In genomic region chr2:111586014-111586413, GRCh38 we compare ENCODE assay signal across 6 cellular contexts.
A peak's percentile ranks its signal among the peaks of the same experiment; 100 is the strongest.
DNase-seq lines count a peak whose midpoint lies in the region; ATAC-seq, FAIRE-seq and TF ChIP-seq lines count a peak whose summit lies in the region.
"Not testable (repeated sequence)": the region's sequence is repeated elsewhere in the genome, so short reads cannot be mapped to it uniquely, and the experiment has no call there.

No MANE protein-coding gene starts in this region.

- not testable (repeated sequence) for FAIRE-seq in K562 (lab: Jason Lieb, UNC)

- BruUV-seq in IMR-90 (replicated peaks; lab: Mats Ljungman, UMichigan); K562 (replicated peaks; lab: Mats Ljungman, UMichigan): not testable (repeated sequence)

- H4K20me1 ChIP-seq in IMR-90 (ENCODE audit: insufficient read depth, low read length); K562 (replicated peaks; ENCODE audit: control insufficient read depth, insufficient read depth, low read length): not testable (repeated sequence)

- in situ Hi-C loops in IMR-90 (cut with MboI; ENCODE audit: low sequenced_read_pairs); K562 (cut with MboI): not testable (repeated sequence)

- H2AFZ ChIP-seq in IMR-90 (replicated peaks; ENCODE audit: low read length, poor library complexity); K562 (ENCODE audit: low read depth, low read length): not testable (repeated sequence)

- H3K9ac ChIP-seq in IMR-90 (ENCODE audit: low read depth, low read length); K562 (ENCODE audit: insufficient read depth in 1 of 2, low read depth in 2 of 2, low read length in 2 of 2): not testable (repeated sequence)

- H3K9me1 ChIP-seq in IMR-90 (ENCODE audit: insufficient read depth, low read length); K562 (ENCODE audit: control insufficient read depth, insufficient read depth, low read length): not testable (repeated sequence)

- ATAC-seq in IMR-90 (ENCODE audit: low read depth) (peak; percentile 79), K562 (peak; percentile 53; the same call in 1 of the 3 replicates), Right ventricle myocardium inferior (peak; percentile 74), heart right ventricle (peak in 6 of 8 donors; percentile 20 to 83 (median 75)), right cardiac atrium (peak; percentile 69 to 81), right lobe of liver (peak; percentile 43 to 68 (median 54))

- not testable (repeated sequence) for H3K14ac ChIP-seq in IMR-90 (replicated peaks; ENCODE audit: low read depth, low read length)

- H3K4me1 ChIP-seq in IMR-90 (ENCODE audit: control insufficient read depth, insufficient read depth, low read length); K562 (replicated peaks in 1 of 2; ENCODE audit: control insufficient read depth in 2 of 2, insufficient read depth in 2 of 2, low read length in 2 of 2); heart right ventricle; right cardiac atrium (ENCODE audit: control insufficient read depth, insufficient read depth, low read length); right lobe of liver: not testable (repeated sequence)

- H4K8ac ChIP-seq in IMR-90 (ENCODE audit: low read depth in 2 of 2, low read length in 2 of 2), result not testable (repeated sequence)

- not testable (repeated sequence) for H3K4me2 ChIP-seq in IMR-90 (ENCODE audit: low read depth, low read length); K562 (ENCODE audit: insufficient read depth, low read length)

- not testable (repeated sequence) for H4K5ac ChIP-seq in IMR-90 (ENCODE audit: low read depth, low read length)

- H2BK120ac ChIP-seq in IMR-90 (ENCODE audit: low read depth, low read length), result not testable (repeated sequence)

- CTCF ChIA-PET in IMR-90 (lab: Yijun Ruan, JAX); K562 (lab: Yijun Ruan, JAX; ENCODE audit: low intra/inter-chr PET ratio): not testable (repeated sequence)

- not testable (repeated sequence) for H2AK5ac ChIP-seq in IMR-90 (ENCODE audit: low read depth, low read length)

- not testable (repeated sequence) for H3K18ac ChIP-seq in IMR-90 (ENCODE audit: low read depth, low read length)

- H2BK15ac ChIP-seq in IMR-90 (ENCODE audit: low read depth, low read length), result not testable (repeated sequence)

- TF ChIP-seq CTCF in IMR-90 (conservative IDR thresholded peaks at IDR 0.05; ENCODE audit: low read depth, low read length); K562 (IDR thresholded peaks at IDR 0.05 in 2 of 3, conservative IDR thresholded peaks at IDR 0.05 in 1 of 3; ENCODE audit: insufficient read depth in 2 of 3, low read depth in 1 of 3, low read length in 3 of 3); heart right ventricle (IDR thresholded peaks at IDR 0.05); right lobe of liver (IDR thresholded peaks at IDR 0.05): not testable (repeated sequence)

- not testable (repeated sequence) for H4K91ac ChIP-seq in IMR-90 (ENCODE audit: insufficient read depth, low read depth, low read length)

- intact Hi-C loops in IMR-90 (cut with micrococcal nuclease); K562 (cut with micrococcal nuclease); Right ventricle myocardium inferior (cut with DNase I); heart right ventricle (cut with DNase I); right cardiac atrium (cut with DNase I); right lobe of liver (cut with DNase I): not testable (repeated sequence)

- not testable (repeated sequence) for H3K56ac ChIP-seq in IMR-90 (ENCODE audit: extremely low read depth, insufficient read depth, low read length)

- not testable (repeated sequence) for DNase-seq in IMR-90; K562 (ENCODE audit: extremely low read depth in 1 of 4, low spot score in 3 of 4); Right ventricle myocardium inferior (ENCODE audit: missing footprints); heart right ventricle; right cardiac atrium; right lobe of liver

- not testable (repeated sequence) for H2AK9ac ChIP-seq in IMR-90 (replicated peaks; ENCODE audit: low read depth, low read length, poor library complexity)

- WGBS in IMR-90 (ENCODE audit: extremely low coverage in 2 of 2, insufficient read length in 1 of 2), 2 experiments, result no CpG with 5 or more reads among the region's 2 CpGs
- WGBS in K562 (ENCODE audit: insufficient coverage, low coverage, missing lambda C conversion rate), result 55% methylated on average over 1 of the region's 2 CpGs
- WGBS in heart right ventricle, 2 donors, result 40 to 73% methylated on average over 1 to 2 of the region's 2 CpGs
- WGBS in right cardiac atrium, result 17% methylated on average over 2 of the region's 2 CpGs
- WGBS in right lobe of liver (ENCODE audit: insufficient coverage, low coverage, low lambda C conversion rate, missing lambda C conversion rate), result no CpG with 5 or more reads among the region's 2 CpGs

- not testable (repeated sequence) for H3K79me2 ChIP-seq in K562 (ENCODE audit: control insufficient read depth, insufficient read depth, low read length)

- H3K9me3 ChIP-seq in IMR-90 (ENCODE audit: control insufficient read depth, insufficient read depth, low read length); K562 (replicated peaks; ENCODE audit: control insufficient read depth, insufficient read depth, low read depth, low read length); heart right ventricle; right cardiac atrium (ENCODE audit: control insufficient read depth, low read length); right lobe of liver: not testable (repeated sequence)

- not testable (repeated sequence) for H3K4me3 ChIP-seq in IMR-90 (ENCODE audit: insufficient read depth, low read depth, low read length); K562; heart right ventricle; right cardiac atrium (ENCODE audit: low read length); right lobe of liver

- not testable (repeated sequence) for H3K27ac ChIP-seq in IMR-90 (ENCODE audit: insufficient read depth, low read length); K562 (ENCODE audit: extremely low read depth, low read depth, low read length); heart right ventricle; right cardiac atrium (ENCODE audit: low read length); right lobe of liver

- not testable (repeated sequence) for H3K36me3 ChIP-seq in IMR-90 (ENCODE audit: control insufficient read depth, insufficient read depth, low read length); K562 (ENCODE audit: control insufficient read depth, insufficient read depth, low read length); heart right ventricle; right lobe of liver

- not testable (repeated sequence) for H3K23ac ChIP-seq in IMR-90 (ENCODE audit: low read depth, low read length)

- TF ChIP-seq POLR2A in IMR-90 (IDR thresholded peaks at IDR 0.05; ENCODE audit: low read depth, low read length); K562 (conservative IDR thresholded peaks at IDR 0.05); right lobe of liver (IDR thresholded peaks at IDR 0.05): not testable (repeated sequence)

- H3K27me3 ChIP-seq in IMR-90 (ENCODE audit: control insufficient read depth, insufficient read depth, low read length); K562 (ENCODE audit: control insufficient read depth in 2 of 2, insufficient read depth in 2 of 2, low read length in 2 of 2); heart right ventricle; right cardiac atrium (ENCODE audit: control insufficient read depth, insufficient read depth); right lobe of liver: not testable (repeated sequence)

- H2BK20ac ChIP-seq in IMR-90 (ENCODE audit: low read depth, low read length), result not testable (repeated sequence)

- POLR2A ChIA-PET in IMR-90 (lab: Charles Lee; ENCODE audit: unreplicated experiment); K562 (lab: Yijun Ruan, JAX): not testable (repeated sequence)

- not testable (repeated sequence) for TF ChIP-seq RAD21 in IMR-90 (IDR thresholded peaks at IDR 0.05; ENCODE audit: low read length); K562 (CRISPR knock-in tag; conservative IDR thresholded peaks at IDR 0.05 in 1 of 2, IDR thresholded peaks at IDR 0.05 in 1 of 2)

- H2BK5ac ChIP-seq in IMR-90 (ENCODE audit: low read depth, low read length, poor library complexity, severe bottlenecking), result not testable (repeated sequence)

- dilution Hi-C loops in IMR-90 (cut with HindIII; ENCODE audit: low sequenced_read_pairs, unreplicated experiment), result not testable (repeated sequence)

- H3K4ac ChIP-seq in IMR-90 (ENCODE audit: low read depth, low read length), result not testable (repeated sequence)

- not testable (repeated sequence) for H3K79me1 ChIP-seq in IMR-90 (ENCODE audit: low read depth in 1 of 2, low read length in 2 of 2)

- not testable (repeated sequence) for TF ChIP-seq EP300 in K562 (IDR thresholded peaks at IDR 0.05; ENCODE audit: low read length)

TF ChIP-seq in K562, 482 proteins besides CTCF, POLR2A, EP300 and RAD21:
- TF ChIP-seq ZNF143 (CRISPR knock-in tag; IDR thresholded peaks at IDR 0.05) (peak; percentile 60), HCFC1 (IDR thresholded peaks at IDR 0.05; ENCODE audit: low read depth, low read length) (0 out of 2 replicates have a peak, but pooled peaks have one; percentile 10)
TF ChIP-seq in K562: peak in this region for 2; not testable (repeated sequence) for 480.
